Comparison of ENCODE assay signal across 18 cellular contexts in the genomic region with DNA sequence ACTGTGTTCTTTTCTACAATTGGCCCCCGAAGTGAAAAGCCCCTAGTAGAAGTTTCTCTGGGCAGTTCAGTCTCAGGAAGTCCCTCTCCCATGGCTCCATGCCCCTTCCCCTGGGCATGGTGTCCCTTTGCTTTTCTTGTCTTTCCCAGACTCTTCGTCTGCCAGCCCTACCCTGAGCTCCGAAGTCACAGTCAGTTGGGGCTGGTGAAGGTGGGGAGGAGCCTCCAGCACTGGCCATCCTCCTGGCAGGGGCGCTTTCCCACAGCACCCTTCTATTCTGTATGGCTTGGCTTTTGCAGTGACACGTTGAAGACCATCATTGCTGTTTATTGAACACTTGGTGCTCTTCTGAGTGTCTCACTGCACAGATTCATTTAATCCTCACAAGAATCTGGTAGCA.
DNase-seq lines count a peak whose midpoint lies in the region; ATAC-seq and TF ChIP-seq lines count a peak whose summit lies in the region.
"Had no signal": no experiment of that assay in that cellular context is flagged by ENCODE, and none has a peak within 500 bp of the region (broad histone marks: within the 10 kb centered on the region; RNA-seq: fewer than 3 reads in every experiment).

No MANE protein-coding gene starts in this region.

- H3K4me1 Mint-ChIP-seq in neural crest cell = peaks cover 47% of the 10 kb centered on the region
- H3K4me1 Mint-ChIP-seq: B cell; CD4-positive, CD25-positive, alpha-beta regulatory T cell had no signal

- 59 to 73% methylated on average over 4 to 5 of the region's 5 CpGs for WGBS in gastroesophageal sphincter (ENCODE audit: low coverage in 1 of 2), 2 donors
- 66 to 75% methylated on average over 5 of the region's 5 CpGs for WGBS in thyroid gland, 2 donors
- 59 to 80% (median 75%) methylated on average over 5 of the region's 5 CpGs for WGBS in spleen, 5 donors

- no peaks in the 10 kb centered on the region for H3K27me3 Mint-ChIP-seq in neural crest cell (ENCODE audit: low read depth)
- H3K27me3 Mint-ChIP-seq: B cell had no signal

- peaks cover under 1% of the 10 kb centered on the region for H3K9me3 Mint-ChIP-seq in neural crest cell

- H3K27me3 ChIP-seq in gastroesophageal sphincter (no peaks in the 10 kb centered on the region), thyroid gland (no peaks in the 10 kb centered on the region), spleen (replicated peaks in 1 of 7) (no peaks in the 10 kb centered on the region)

- H3K4me3 Mint-ChIP-seq in neural crest cell = no peak overlapping the region
- H3K4me3 Mint-ChIP-seq: B cell; CD4-positive, CD25-positive, alpha-beta regulatory T cell; H9 had no signal

- intact Hi-C loops in thyroid gland (cut with DNase I) (no loop called here), spleen (cut with DNase I; ENCODE audit: low total_unique reads) (no loop called here)

- H3K27ac ChIP-seq in caudate nucleus (ENCODE audit: low read depth, low read length) (peak overlapping the region; percentile 46), gastroesophageal sphincter (peak overlapping the region in 3 of 4 donors; percentile 46 to 69 (median 63)), thyroid gland (peak overlapping the region in 2 of 3 donors; percentile 40 to 68), spleen (no peak overlapping the region)
- H3K27ac ChIP-seq: KMS-11, PC-9 had no signal

- H3K4me3 ChIP-seq in gastroesophageal sphincter (no peak overlapping the region), thyroid gland (replicated peaks in 1 of 3) (no peak overlapping the region), spleen (no peak overlapping the region)
- H3K4me3 ChIP-seq: PC-9 had no signal

- H3K27ac Mint-ChIP-seq in neural crest cell (ENCODE audit: unreplicated experiment) = peak overlapping the region; percentile 85
- H3K27ac Mint-ChIP-seq: B cell; CD4-positive, CD25-positive, alpha-beta regulatory T cell; H9 had no signal

- no peaks in the 10 kb centered on the region for H3K9me3 ChIP-seq in gastroesophageal sphincter
- no peaks in the 10 kb centered on the region for H3K9me3 ChIP-seq in thyroid gland
- H3K9me3 ChIP-seq in spleen = no peaks in the 10 kb centered on the region

- no peak for ATAC-seq in gastroesophageal sphincter
- no peak for ATAC-seq in GM19463 (IDR thresholded peaks at IDR 0.05; ENCODE audit: unreplicated experiment)
- ATAC-seq: HepG2 had no signal

- no peak for TF ChIP-seq EP300 in gastroesophageal sphincter (IDR thresholded peaks at IDR 0.05)

- DNase-seq in caudate nucleus (lab: John Stamatoyannopoulos, UW) = peak in 1 of 61 donors; percentile 20
- DNase-seq in neural crest cell (ENCODE audit: low read depth, low spot score) = no peak
- no peak for DNase-seq in thyroid gland
- DNase-seq in spleen = no peak
- no peak for DNase-seq in kidney tubule cell (ENCODE audit: low spot score)
- no peak for DNase-seq in NCI-H1930 (lab: John Stamatoyannopoulos, UW)
- DNase-seq: CD4-positive, CD25-positive, alpha-beta regulatory T cell; H9; NCI-H1048; NCI-H146; NCI-H2081 treated with DMSO at 0.1 percent for 48 hours; NCI-H524; PC-9 had no signal

- TF ChIP-seq POLR2A in gastroesophageal sphincter (IDR thresholded peaks at IDR 0.05) (no peak), thyroid gland (IDR thresholded peaks at IDR 0.05) (no peak), spleen (IDR thresholded peaks at IDR 0.05) (no peak)

- no peaks in the 10 kb centered on the region for H3K36me3 ChIP-seq in gastroesophageal sphincter
- H3K36me3 ChIP-seq in thyroid gland = no peaks in the 10 kb centered on the region
- no peaks in the 10 kb centered on the region for H3K36me3 ChIP-seq in spleen

- no peaks in the 10 kb centered on the region for H3K36me3 Mint-ChIP-seq in neural crest cell (ENCODE audit: low read depth)
- H3K36me3 Mint-ChIP-seq: CD4-positive, CD25-positive, alpha-beta regulatory T cell had no signal

- TF ChIP-seq CTCF in gastroesophageal sphincter (IDR thresholded peaks at IDR 0.05) = no peak
- no peak for TF ChIP-seq CTCF in neural crest cell (conservative IDR thresholded peaks at IDR 0.05)
- no peak for TF ChIP-seq CTCF in thyroid gland (IDR thresholded peaks at IDR 0.05)
- TF ChIP-seq CTCF in spleen (IDR thresholded peaks at IDR 0.05 in 8 of 11, conservative IDR thresholded peaks at IDR 0.05 in 3 of 11) = no peak

- H3K4me1 ChIP-seq in gastroesophageal sphincter (peaks cover 3 to 45% (median 6%) of the 10 kb centered on the region in 3 donors), thyroid gland (peaks cover 12 to 46% of the 10 kb centered on the region in 2 donors), spleen (peaks cover 0 to 12% (median 3%) of the 10 kb centered on the region in 6 donors)

Comparison
In these comparisons a context has a peak if more than half of its experiments do, and no peak if none do; other contexts are left out.
1. H3K27ac ChIP-seq: peak in caudate nucleus (single experiment), gastroesophageal sphincter (3 of 4) and thyroid gland (2 of 3); none in spleen (0 of 8).